8 cellular contexts compared by ENCODE assay signal in the genomic region with DNA sequence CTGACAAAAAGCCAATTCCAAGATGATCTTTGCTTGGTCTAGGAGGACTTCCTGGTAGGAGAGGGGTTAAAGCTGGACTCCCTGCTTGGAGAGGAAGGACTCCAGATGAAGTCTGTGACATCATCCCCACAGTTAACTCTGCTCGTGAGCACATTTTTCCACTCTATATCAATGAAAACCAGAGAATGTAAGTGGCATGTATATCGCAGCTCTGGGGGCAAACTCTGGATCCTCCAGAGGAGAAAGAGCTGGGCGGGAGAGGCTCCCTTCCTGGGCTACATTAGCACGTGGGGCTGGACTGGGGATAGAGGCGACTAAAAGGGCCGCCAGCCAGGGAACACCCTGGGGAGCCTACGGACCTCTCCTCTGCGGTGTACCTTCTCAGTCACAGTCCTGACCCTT. TPM values are rescaled to one million over a fixed set of nuclear protein-coding genes. Genes with fewer than 3 reads are reported as not detected.
A peak's percentile ranks its signal among the peaks of the same experiment; 100 is the strongest.
DNase-seq lines count a peak whose midpoint lies in the region; ATAC-seq and TF ChIP-seq lines count a peak whose summit lies in the region.

No MANE protein-coding gene starts in this region.

- TF ChIP-seq CTCF in WI38 (IDR thresholded peaks at IDR 0.05; ENCODE audit: low read depth, low read length) = no peak

- peak overlapping the region; percentile 63 for H3K27ac ChIP-seq in urinary bladder (ENCODE audit: low read depth)

- H3K4me3 Mint-ChIP-seq in immature natural killer cell = peak overlapping the region; percentile 92 to 99 (median 98)

- H3K27me3 Mint-ChIP-seq in immature natural killer cell (ENCODE audit: low read depth in 3 of 3) = peaks cover 0 to 8% (median 0%) of the 10 kb centered on the region in 3 donors

- H3K4me3 ChIP-seq in WI38 (ENCODE audit: low read depth, low read length) (peak overlapping the region; percentile 49), urinary bladder (ENCODE audit: low read depth, low read length) (peak overlapping the region; percentile 6)

- H3K9me3 Mint-ChIP-seq in immature natural killer cell = no peaks in the 10 kb centered on the region

- no peaks in the 10 kb centered on the region for H3K36me3 ChIP-seq in urinary bladder (ENCODE audit: insufficient read depth)

- H3K4me1 ChIP-seq in urinary bladder (ENCODE audit: insufficient read depth) = no peaks in the 10 kb centered on the region

- DNase-seq in immature natural killer cell (no peak), G401 (ENCODE audit: low spot score) (no peak), DMS79 (lab: John Stamatoyannopoulos, UW) (no peak)
- DNase-seq in stimulated activated naive CD4-positive, alpha-beta T cell (lab: John Stamatoyannopoulos, UW) = no peak

- ATAC-seq in GM18907 (IDR thresholded peaks at IDR 0.05; ENCODE audit: unreplicated experiment) (peak; percentile 26), HG02798 (IDR thresholded peaks at IDR 0.05; ENCODE audit: poor library complexity, unreplicated experiment) (peak; percentile 17)

- H3K4me1 Mint-ChIP-seq in immature natural killer cell = peaks cover 51 to 59% of the 10 kb centered on the region in 2 donors

- H3K27ac Mint-ChIP-seq in immature natural killer cell = peak overlapping the region; percentile 92 to 99 (median 98)

- peaks cover 3 to 11% (median 5%) of the 10 kb centered on the region in 3 donors for H3K36me3 Mint-ChIP-seq in immature natural killer cell

- in situ Hi-C loops in G401 (cut with HindIII; ENCODE audit: low sequenced_read_pairs) = no loop called here

- 8% methylated on average over 8 of the region's 8 CpGs for WGBS in urinary bladder

RNA-seq across cellular contexts. Expression of a gene that starts 34.1 kb away (rescaled TPM):
- 1 to 10 TPM in 2 of 3 donors, under 1 TPM in 1; 0.90 to 5.9 (median 1.2) TPM for polyA plus RNA-seq in immature natural killer cell
- total RNA-seq in urinary bladder = 31.4 TPM
- 19.2 TPM for polyA plus RNA-seq in urinary bladder
- 20.2 and 37.8 TPM in 2 replicates for total RNA-seq in G401 (2014; rRNA removed; shearing (Covaris generic))

RNA-seq across cellular contexts. Expression of a gene that starts 47.2 kb away (rescaled TPM):
- 100 to 1,000 TPM in 2 of 3 donors, 10 to 100 TPM in 1; 90.6 to 107 (median 104) TPM for polyA plus RNA-seq in immature natural killer cell
- 9.5 TPM for total RNA-seq in urinary bladder
- polyA plus RNA-seq in urinary bladder = 40.1 TPM
- 48.0 and 63.1 TPM in 2 replicates for total RNA-seq in G401 (2014; rRNA removed; shearing (Covaris generic))

RNA-seq across cellular contexts. Expression of a gene that starts 59.1 kb away (rescaled TPM):
- polyA plus RNA-seq in immature natural killer cell (10 to 100 TPM; 18.6 to 26.4 (median 21.4) TPM), urinary bladder (36.5 TPM)
- total RNA-seq in urinary bladder = 17.4 TPM
- 48.8 and 56.7 TPM in 2 replicates for total RNA-seq in G401 (2014; rRNA removed; shearing (Covaris generic))
